16 cellular contexts compared by ENCODE assay signal in the genomic region with DNA sequence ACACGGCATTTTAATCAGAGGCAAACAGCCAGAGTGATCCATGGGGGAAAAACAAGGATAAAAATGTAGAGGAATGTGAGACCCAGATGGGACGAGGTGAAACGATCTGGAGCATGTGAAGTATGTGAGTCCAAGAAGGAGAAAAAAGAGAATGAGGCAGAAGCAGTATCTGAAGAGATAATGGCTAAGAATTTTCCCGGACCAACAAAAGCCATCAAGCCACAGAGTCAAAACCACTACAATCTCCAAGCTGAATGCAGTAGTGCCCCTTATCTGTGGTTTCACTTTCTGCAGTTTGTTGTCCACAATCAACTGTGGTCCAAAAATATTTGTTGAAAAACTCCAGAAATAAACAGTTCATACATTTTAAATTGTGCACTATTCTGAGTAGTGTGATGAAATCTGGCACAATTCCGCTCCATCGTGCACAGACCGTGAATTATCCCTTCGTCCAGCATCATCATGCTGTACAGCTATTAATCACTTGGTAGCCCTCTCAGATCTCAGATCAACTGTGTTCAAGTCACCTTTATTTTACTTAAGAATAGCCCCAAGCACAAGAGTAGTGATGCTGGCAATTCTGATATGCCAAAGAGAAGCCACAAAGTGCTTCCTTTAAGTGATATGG. TPM values are rescaled to one million over a fixed set of nuclear protein-coding genes. Genes with fewer than 3 reads are reported as not detected.
DNase-seq lines count a peak whose midpoint lies in the region; ATAC-seq, FAIRE-seq and TF ChIP-seq lines count a peak whose summit lies in the region.
"Had no signal": no experiment of that assay in that cellular context is flagged by ENCODE, and none has a peak within 500 bp of the region (broad histone marks: within the 10 kb centered on the region; RNA-seq: fewer than 3 reads in every experiment).

No MANE protein-coding gene starts in this region.

- H3K4me3 ChIP-seq in mammary epithelial cell (replicated peaks in 1 of 3; ENCODE audit: insufficient read depth in 1 of 3, low read depth in 2 of 3, low read length in 3 of 3), result no peak overlapping the region
- H3K4me3 ChIP-seq in choroid plexus epithelial cell (ENCODE audit: low read depth, low read length), result no peak overlapping the region
- no peak overlapping the region for H3K4me3 ChIP-seq in lung
- H3K4me3 ChIP-seq in urinary bladder (ENCODE audit: low read depth, low read length), result peak overlapping the region; percentile 11
- H3K4me3 ChIP-seq: colonic mucosa, MG63 had no signal

- H3K27me3 ChIP-seq in mammary epithelial cell (ENCODE audit: insufficient read depth, low read length), result no peaks in the 10 kb centered on the region
- H3K27me3 ChIP-seq in lung (ENCODE audit: control insufficient read depth, insufficient read depth), result no peaks in the 10 kb centered on the region
- H3K27me3 ChIP-seq: colonic mucosa, MG63 had no signal

- intact Hi-C loops in MCF 10A (cut with micrococcal nuclease), result no loop called here
- intact Hi-C loops in mammary epithelial cell (cut with micrococcal nuclease), result no loop called here

- H3K36me3 Mint-ChIP-seq in MCF 10A (ENCODE audit: insufficient read depth, unreplicated experiment), result peaks cover under 1% of the 10 kb centered on the region

- peak overlapping the region; percentile 33 for H3K4me3 Mint-ChIP-seq in MCF 10A (ENCODE audit: unreplicated experiment)

- in situ Hi-C loops in mammary epithelial cell (cut with MboI; ENCODE audit: low sequenced_read_pairs in 2 of 2), result no loop called here

- H3K4me1 Mint-ChIP-seq in MCF 10A (ENCODE audit: insufficient read depth, unreplicated experiment), result peaks cover 21% of the 10 kb centered on the region

- TF ChIP-seq CTCF in MCF 10A (IDR thresholded peaks at IDR 0.05; ENCODE audit: unreplicated experiment), result no peak
- no peak for TF ChIP-seq CTCF in mammary epithelial cell (conservative IDR thresholded peaks at IDR 0.05 in 1 of 2, IDR thresholded peaks at IDR 0.05 in 1 of 2; ENCODE audit: extremely low read depth in 1 of 2, insufficient read depth in 1 of 2, low read depth in 1 of 2, low read length in 2 of 2)
- TF ChIP-seq CTCF in choroid plexus epithelial cell (conservative IDR thresholded peaks at IDR 0.05; ENCODE audit: low read depth, low read length), result no peak
- no peak for TF ChIP-seq CTCF in lung (IDR thresholded peaks at IDR 0.05; ENCODE audit: control extremely low read depth, extremely low read depth)

- no peak for TF ChIP-seq POLR2A in H54 (IDR thresholded peaks at IDR 0.05; ENCODE audit: low read depth, low read length)

- H3K9ac ChIP-seq in mammary epithelial cell (ENCODE audit: insufficient read depth, low read length), result no peak overlapping the region

- dilution Hi-C loops in mammary epithelial cell (cut with HindIII; ENCODE audit: low sequenced_read_pairs), result no loop called here

- H3K9me3 ChIP-seq in mammary epithelial cell (replicated peaks; ENCODE audit: insufficient read depth, low read length) (no peaks in the 10 kb centered on the region), lung (ENCODE audit: control insufficient read depth in 2 of 2, insufficient read depth in 1 of 2, low read length in 1 of 2) (peaks cover 0 to 1% of the 10 kb centered on the region in 2 donors)
- H3K9me3 ChIP-seq: colonic mucosa had no signal

- no peaks in the 10 kb centered on the region for H3K9me3 Mint-ChIP-seq in MCF 10A (ENCODE audit: unreplicated experiment)

- ATAC-seq in lung (ENCODE audit: insufficient read depth, low FRiP score) (no peak), HG03442 (IDR thresholded peaks at IDR 0.05; ENCODE audit: unreplicated experiment) (no peak), HG02840 (IDR thresholded peaks at IDR 0.05; ENCODE audit: low FRiP score, unreplicated experiment) (no peak)

- peaks cover 86% of the 10 kb centered on the region for H3K79me2 ChIP-seq in mammary epithelial cell (ENCODE audit: insufficient read depth, low read length)

- no peak overlapping the region for H3K4me2 ChIP-seq in mammary epithelial cell (ENCODE audit: insufficient read depth, low read depth, low read length)

- no peaks in the 10 kb centered on the region for H4K20me1 ChIP-seq in mammary epithelial cell (ENCODE audit: insufficient read depth, low read length)

- no peak for FAIRE-seq in H54 (lab: Jason Lieb, UNC)

- H3K4me1 ChIP-seq in mammary epithelial cell (ENCODE audit: insufficient read depth, low read length) (no peaks in the 10 kb centered on the region), lung (ENCODE audit: control insufficient read depth in 2 of 2, insufficient read depth in 2 of 2, low read length in 2 of 2) (peaks cover 0 to 14% of the 10 kb centered on the region in 2 donors), urinary bladder (ENCODE audit: insufficient read depth) (no peaks in the 10 kb centered on the region)
- H3K4me1 ChIP-seq: colonic mucosa had no signal

- WGBS in mammary epithelial cell (ENCODE audit: low coverage, missing lambda C conversion rate), result 96% methylated on average over 8 of the region's 8 CpGs
- 66 to 78% methylated on average over 8 of the region's 8 CpGs for WGBS in lung, 2 donors
- 44% methylated on average over 8 of the region's 8 CpGs for WGBS in urinary bladder

- BruUV-seq in MCF 10A (replicated peaks; lab: Mats Ljungman, UMichigan), result no TSS peak
- BruUV-seq in mammary epithelial cell (replicated peaks; lab: Mats Ljungman, UMichigan), result no TSS peak

- H2AFZ ChIP-seq in mammary epithelial cell (ENCODE audit: low read depth, low read length), result no peak overlapping the region

- CTCF ChIA-PET in MCF 10A (lab: Yijun Ruan, JAX), result interaction anchor here (0.6 to 1.3 kb wide), 4 partner anchors 12 to 197 kb away, joined by 3 to 4 read pairs (median 3); no protein-coding TSS in a partner anchor
- CTCF ChIA-PET in mammary epithelial cell (lab: Charles Lee; ENCODE audit: low non-redundant PET), result no interaction called here

- H3K27ac Mint-ChIP-seq in MCF 10A (ENCODE audit: low read depth, unreplicated experiment), result peak overlapping the region; percentile 97

- H3K27me3 Mint-ChIP-seq in MCF 10A (ENCODE audit: insufficient read depth, unreplicated experiment), result no peaks in the 10 kb centered on the region

- DNase-seq in MCF 10A (ENCODE audit: unreplicated experiment), result no peak
- no peak for DNase-seq in mammary epithelial cell
- peak; percentile 59 for DNase-seq in choroid plexus epithelial cell (ENCODE audit: low read depth)
- no peak for DNase-seq in lung (ENCODE audit: low spot score)
- no peak for DNase-seq in H54 (ENCODE audit: insufficient read length, low spot score)
- DNase-seq: activated CD4-positive, alpha-beta T cell treated with anti-CD3 and anti-CD28 coated beads, Interleukin-2, amount 50 U/mL, for 1 hour; activated gamma-delta T cell; colonic mucosa; GF-D8; head of caudate nucleus; MG63; NCI-H345; stimulated activated CD4-positive, alpha-beta T cell treated with anti-CD3 and anti-CD28 coated beads, Interleukin-12 subunit alpha, Interleukin-12 subunit beta, amount 100 ng/mL, for 4 hours had no signal

- H3K36me3 ChIP-seq in mammary epithelial cell (ENCODE audit: insufficient read depth, low read length) (no peaks in the 10 kb centered on the region), lung (ENCODE audit: control insufficient read depth in 2 of 2, insufficient read depth in 2 of 2, low read length in 2 of 2) (no peaks in the 10 kb centered on the region), urinary bladder (ENCODE audit: insufficient read depth) (no peaks in the 10 kb centered on the region)
- H3K36me3 ChIP-seq: colonic mucosa, MG63 had no signal

- POLR2A ChIA-PET in MCF 10A (lab: Yijun Ruan, JAX), result interaction anchor here (1.0 to 1.8 kb wide), 8 partner anchors 17 to 175 kb away, joined by 3 to 7 read pairs (median 3); a partner anchor contains a TSS

- H3K27ac ChIP-seq in mammary epithelial cell (ENCODE audit: insufficient read depth, low read depth, low read length) (no peak overlapping the region), lung (ENCODE audit: low read depth in 1 of 2, low read length in 1 of 2) (peak overlapping the region; percentile 40 to 56), urinary bladder (ENCODE audit: low read depth) (no peak overlapping the region)
- H3K27ac ChIP-seq: colonic mucosa had no signal

RNA-seq across cellular contexts. Expression of a gene that starts 18.7 kb away (rescaled TPM):
- total RNA-seq in MCF 10A (2022), result 43.0 and 43.4 TPM in 2 replicates
- 10 to 100 TPM; 53.2 to 76.9 TPM for total RNA-seq in mammary epithelial cell
- polyA plus RNA-seq in mammary epithelial cell, result 46.2 TPM
- 113 TPM for polyA minus RNA-seq in mammary epithelial cell
- total RNA-seq in lung, result 100 to 1,000 TPM in 1 of 2 donors, 10 to 100 TPM in 1; 73.4 to 194 TPM
- 10 to 100 TPM in 1 of 2 donors, 1 to 10 TPM in 1; 9.6 to 16.0 TPM for polyA plus RNA-seq in lung
- total RNA-seq in urinary bladder, result 152 TPM
- polyA plus RNA-seq in urinary bladder, result 21.5 TPM

Comparison
In these comparisons a context has a peak if more than half of its experiments do, and no peak if none do; other contexts are left out.
1. H3K27ac ChIP-seq: peak in lung (2 of 2); none in mammary epithelial cell (single experiment) and urinary bladder (single experiment).